12 cellular contexts compared by ENCODE assay signal in genomic region chr2:128638741-128639477, GRCh38.
DNase-seq lines count a peak whose midpoint lies in the region; ATAC-seq, FAIRE-seq and TF ChIP-seq lines count a peak whose summit lies in the region.
"Had no signal": no experiment of that assay in that cellular context is flagged by ENCODE, and none has a peak within 500 bp of the region (broad histone marks: within the 10 kb centered on the region; RNA-seq: fewer than 3 reads in every experiment).

No MANE protein-coding gene starts in this region.

- intact Hi-C loops in A673 (cut with micrococcal nuclease; ENCODE audit: unreplicated experiment) (no loop called here), kidney (cut with DNase I) (no loop called here)

- H3K27ac ChIP-seq in A673 (ENCODE audit: low read depth, low read length, poor library complexity, severe bottlenecking) (peak overlapping the region; percentile 72), kidney (ENCODE audit: low read depth in 2 of 2, low read length in 2 of 2) (no peak overlapping the region)
- H3K27ac ChIP-seq: coronary artery had no signal

- H3K9ac ChIP-seq in kidney (ENCODE audit: low read length in 2 of 2), result no peak overlapping the region

- H3K4me3 ChIP-seq in A673 (ENCODE audit: low read depth, low read length, poor library complexity, severe bottlenecking), result no peak overlapping the region
- no peak overlapping the region for H3K4me3 ChIP-seq in kidney (ENCODE audit: low read length in 2 of 2)
- H3K4me3 ChIP-seq: coronary artery had no signal

- BruUV-seq in A673 (replicated peaks; lab: Mats Ljungman, UMichigan), result no TSS peak

- H3K4me1 Mint-ChIP-seq in stimulated activated memory B cell treated with anti-CD40 and anti-IgM and Interleukin-4, amounts not matched to agents 10 μg/mL and 1 μg/mL and 100 μg/mL, for 72 hours, result no peaks in the 10 kb centered on the region
- H3K4me1 Mint-ChIP-seq: CD4-positive, CD25-positive, alpha-beta regulatory T cell had no signal

- H3K36me3 ChIP-seq in A673 (ENCODE audit: insufficient read depth, low read length, poor library complexity, severe bottlenecking) (no peaks in the 10 kb centered on the region), kidney (ENCODE audit: control insufficient read depth in 1 of 2, insufficient read depth in 2 of 2, low read length in 2 of 2) (no peaks in the 10 kb centered on the region)

- POLR2A ChIA-PET in A673 (lab: Charles Lee; ENCODE audit: low non-redundant PET), result no interaction called here

- FAIRE-seq in kidney (lab: Jason Lieb, UNC), result no peak
- FAIRE-seq: small intestine had no signal

- H3K27me3 Mint-ChIP-seq in stimulated activated memory B cell treated with anti-CD40 and anti-IgM and Interleukin-4, amounts not matched to agents 10 μg/mL and 1 μg/mL and 100 μg/mL, for 72 hours, result peaks cover 13% of the 10 kb centered on the region
- H3K27me3 Mint-ChIP-seq: CD4-positive, CD25-positive, alpha-beta regulatory T cell had no signal

- no peak overlapping the region for H3K4me3 Mint-ChIP-seq in stimulated activated memory B cell treated with anti-CD40 and anti-IgM and Interleukin-4, amounts not matched to agents 10 μg/mL and 1 μg/mL and 100 μg/mL, for 72 hours
- H3K4me3 Mint-ChIP-seq: CD4-positive, CD25-positive, alpha-beta regulatory T cell had no signal

- DNase-seq in A673 (ENCODE audit: low spot score) (peak; percentile 94), GM04503 (ENCODE audit: low read depth) (peak; percentile 10), astrocyte of the hippocampus (ENCODE audit: low read depth, low spot score) (peak; percentile 98), kidney (peak; percentile 34), cerebellar nuclear complex (lab: John Stamatoyannopoulos, UW) (no peak)
- DNase-seq in stimulated activated naive CD4-positive, alpha-beta T cell treated with Interleukin-2 at 50 U/mL for 16 hours (lab: John Stamatoyannopoulos, UW), result no peak
- DNase-seq: CD4-positive, CD25-positive, alpha-beta regulatory T cell; SHP77; small intestine had no signal

- H3K9me3 Mint-ChIP-seq in stimulated activated memory B cell treated with anti-CD40 and anti-IgM and Interleukin-4, amounts not matched to agents 10 μg/mL and 1 μg/mL and 100 μg/mL, for 72 hours, result no peaks in the 10 kb centered on the region
- H3K9me3 Mint-ChIP-seq: CD4-positive, CD25-positive, alpha-beta regulatory T cell had no signal

- H3K9me3 ChIP-seq in A673 (ENCODE audit: low read depth, low read length, poor library complexity, severe bottlenecking) (no peaks in the 10 kb centered on the region), kidney (ENCODE audit: control insufficient read depth in 1 of 2, low read length in 2 of 2) (no peaks in the 10 kb centered on the region)

- no peaks in the 10 kb centered on the region for H3K27me3 ChIP-seq in A673 (replicated peaks; ENCODE audit: insufficient read depth, low read depth, low read length, poor library complexity)

- H3K4me1 ChIP-seq in A673 (ENCODE audit: insufficient read depth, low read length, poor library complexity, severe bottlenecking) (peaks cover 46% of the 10 kb centered on the region), kidney (ENCODE audit: control insufficient read depth in 1 of 2, insufficient read depth in 1 of 2, low read depth in 1 of 2, low read length in 2 of 2) (no peaks in the 10 kb centered on the region)

- H3K36me3 Mint-ChIP-seq in stimulated activated memory B cell treated with anti-CD40 and anti-IgM and Interleukin-4, amounts not matched to agents 10 μg/mL and 1 μg/mL and 100 μg/mL, for 72 hours, result no peaks in the 10 kb centered on the region
- H3K36me3 Mint-ChIP-seq: CD4-positive, CD25-positive, alpha-beta regulatory T cell had no signal

- CTCF ChIA-PET in A673 (lab: Charles Lee), result interaction anchor here (0.6 kb wide), 1 partner anchor 317 kb away, joined by 3 read pairs; no protein-coding TSS in a partner anchor

- TF ChIP-seq CTCF in A673 (conservative IDR thresholded peaks at IDR 0.05; ENCODE audit: low read depth, low read length) (no peak), kidney (IDR thresholded peaks at IDR 0.05; ENCODE audit: borderline replicate concordance, extremely low read depth, insufficient read depth) (no peak)

- ATAC-seq in stimulated activated memory B cell treated with anti-CD40 and anti-IgM and Interleukin-4, amounts not matched to agents 10 μg/mL and 1 μg/mL and 100 μg/mL, for 72 hours, result no peak
- no peak for ATAC-seq in GM18502 (IDR thresholded peaks at IDR 0.05; ENCODE audit: poor library complexity, unreplicated experiment)

- H3K27ac Mint-ChIP-seq in stimulated activated memory B cell treated with anti-CD40 and anti-IgM and Interleukin-4, amounts not matched to agents 10 μg/mL and 1 μg/mL and 100 μg/mL, for 72 hours, result no peak overlapping the region
- H3K27ac Mint-ChIP-seq: CD4-positive, CD25-positive, alpha-beta regulatory T cell had no signal

Comparison
In these comparisons a context has a peak if more than half of its experiments do, and no peak if none do; other contexts are left out.
1. DNase-seq: peak in A673 (single experiment), GM04503 (single experiment), astrocyte of the hippocampus (single experiment) and kidney (single experiment); none in stimulated activated naive CD4-positive, alpha-beta T cell treated with Interleukin-2 at 50 U/mL for 16 hours (single experiment) and cerebellar nuclear complex (0 of 2).